In the genomic region with DNA sequence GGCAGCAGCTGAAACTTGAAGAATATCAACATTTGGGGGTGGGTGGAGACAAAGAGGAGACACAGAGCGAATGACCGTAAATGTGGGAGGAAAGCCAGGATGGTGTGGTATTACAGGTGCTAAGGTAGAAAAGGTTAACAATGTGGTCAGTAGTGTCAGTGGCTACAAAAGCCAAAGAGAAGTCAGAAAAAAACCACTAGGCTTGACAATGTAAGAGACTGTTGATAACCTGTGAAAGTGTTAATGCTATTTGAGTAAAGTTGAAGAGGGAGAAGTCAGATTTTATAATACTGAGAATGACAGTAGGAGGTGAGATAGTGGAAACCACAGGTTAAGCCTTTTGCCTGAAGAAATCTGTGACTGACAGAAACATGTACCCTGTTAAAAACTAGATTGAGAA, we compare ENCODE assay signal across 17 cellular contexts.
"Had no signal": no experiment of that assay in that cellular context is flagged by ENCODE, and none has a peak within 500 bp of the region (broad histone marks: within the 10 kb centered on the region; RNA-seq: fewer than 3 reads in every experiment).

No MANE protein-coding gene starts in this region.

- H3K27me3 ChIP-seq: colonic mucosa, neutrophil, sigmoid colon had no signal

- H3K4me3 ChIP-seq: colonic mucosa, sigmoid colon, thoracic aorta had no signal

- H3K4me1 ChIP-seq: colonic mucosa had no signal

- H3K9me3 ChIP-seq: colonic mucosa, neutrophil, sigmoid colon, thoracic aorta had no signal

- ATAC-seq: activated CD4-positive, alpha-beta T cell treated with anti-CD3 and anti-CD28 coated beads for 36 hours; natural killer cell; stimulated activated effector memory CD8-positive, alpha-beta T cell treated with anti-CD3 and anti-CD28 coated beads, Interleukin-12 subunit alpha, Interleukin-12 subunit beta, amount 100 ng/mL, for 72 hours had no signal

- FAIRE-seq: endometrium had no signal

- H3K27ac ChIP-seq: colonic mucosa, neutrophil, sigmoid colon, thoracic aorta had no signal

- DNase-seq: activated CD4-positive, alpha-beta T cell treated with anti-CD3 and anti-CD28 coated beads for 36 hours; activated CD4-positive, alpha-beta T cell treated with anti-CD3 and anti-CD28 coated beads, Interleukin-2, amount 50 U/mL, for 48 hours; activated naive CD4-positive, alpha-beta T cell; activated naive CD8-positive, alpha-beta T cell treated with anti-CD3 and anti-CD28 coated beads for 36 hours; activated T-cell treated with anti-CD3 and anti-CD28 coated beads for 4 hours; amniotic stem cell; colonic mucosa; erythroblast; foreskin melanocyte; natural killer cell; sigmoid colon; stimulated activated CD4-positive, alpha-beta T cell treated with anti-CD3 and anti-CD28 coated beads, Interleukin-4, amount 100 ng/mL, for 24 hours; T-helper 2 cell had no signal

- H3K36me3 ChIP-seq: colonic mucosa, neutrophil, sigmoid colon, thoracic aorta had no signal
